ENCODE assay signal across 11 cellular contexts in the genomic region with DNA sequence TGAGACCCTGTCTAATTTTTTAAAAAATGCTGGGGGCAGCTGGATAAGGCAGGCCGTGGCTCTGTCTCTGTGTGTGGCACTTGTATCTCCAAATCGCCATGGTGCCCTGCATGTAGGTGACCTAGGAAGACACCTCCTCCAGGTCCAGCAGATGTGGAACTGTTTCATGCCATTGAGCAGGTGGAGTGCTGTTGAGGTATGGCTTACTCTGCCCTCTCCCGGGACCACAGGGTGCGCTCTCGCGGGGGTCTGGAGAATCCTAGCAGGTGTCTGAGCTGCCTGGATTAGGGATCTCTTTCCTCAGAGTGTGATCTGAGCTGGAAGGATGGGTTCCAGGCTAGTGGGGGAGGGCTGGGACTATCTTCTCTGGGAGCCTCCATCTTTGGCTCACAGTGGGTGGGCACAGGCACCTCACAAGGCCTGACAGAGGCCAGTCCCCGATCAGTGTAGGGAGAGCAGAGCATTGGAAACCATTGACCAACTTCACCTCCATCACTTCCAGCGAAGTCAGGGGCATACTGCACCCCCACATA.
A peak's percentile ranks its signal among the peaks of the same experiment; 100 is the strongest.
DNase-seq lines count a peak whose midpoint lies in the region; ATAC-seq and TF ChIP-seq lines count a peak whose summit lies in the region.
"Had no signal": no experiment of that assay in that cellular context is flagged by ENCODE, and none has a peak within 500 bp of the region (broad histone marks: within the 10 kb centered on the region; RNA-seq: fewer than 3 reads in every experiment).

No MANE protein-coding gene starts in this region.

- CTCF ChIA-PET in CD8-positive, alpha-beta memory T cell (lab: Charles Lee), result interaction anchor here (1.0 to 4.9 kb wide), 17 partner anchors 12 to 257 kb away, joined by 3 to 260 read pairs (median 12); a partner anchor contains a TSS

- no peaks in the 10 kb centered on the region for H3K36me3 Mint-ChIP-seq in CD8-positive, alpha-beta memory T cell
- H3K36me3 Mint-ChIP-seq in central memory CD8-positive, alpha-beta T cell (ENCODE audit: insufficient read depth), result peaks cover 23% of the 10 kb centered on the region

- peak overlapping the region; percentile 70 to 100 (median 96) for H3K27ac Mint-ChIP-seq in CD8-positive, alpha-beta memory T cell
- H3K27ac Mint-ChIP-seq in central memory CD8-positive, alpha-beta T cell (ENCODE audit: low read depth), result peak overlapping the region; percentile 98

- no peaks in the 10 kb centered on the region for H3K9me3 ChIP-seq in CD8-positive, alpha-beta memory T cell (ENCODE audit: low read length)
- H3K9me3 ChIP-seq in OCI-LY3 (ENCODE audit: insufficient read depth, low read length) (no peaks in the 10 kb centered on the region), osteoblast (ENCODE audit: low read depth, low read length) (no peaks in the 10 kb centered on the region), vagina (no peaks in the 10 kb centered on the region)
- H3K9me3 ChIP-seq: psoas muscle had no signal

- H3K4me2 ChIP-seq in OCI-LY3 (ENCODE audit: low read length) (peak overlapping the region; percentile 81), osteoblast (ENCODE audit: insufficient read depth, low read length) (peak overlapping the region; percentile 74)

- H3K4me3 ChIP-seq in CD8-positive, alpha-beta memory T cell (ENCODE audit: low read length), result peak overlapping the region; percentile 43
- H3K4me3 ChIP-seq in OCI-LY3 (ENCODE audit: low read length) (peak overlapping the region; percentile 59; the same call in 1 of the 2 replicates), osteoblast (ENCODE audit: insufficient read depth, low read length) (no peak overlapping the region), vagina (no peak overlapping the region)
- H3K4me3 ChIP-seq: cardiac muscle cell, hepatocyte had no signal

- no peaks in the 10 kb centered on the region for H3K9me3 Mint-ChIP-seq in CD8-positive, alpha-beta memory T cell
- no peaks in the 10 kb centered on the region for H3K9me3 Mint-ChIP-seq in central memory CD8-positive, alpha-beta T cell

- H3K27ac ChIP-seq in CD8-positive, alpha-beta memory T cell (ENCODE audit: low read depth, low read length), result peak overlapping the region; percentile 68
- peak overlapping the region; percentile 85 for H3K27ac ChIP-seq in OCI-LY3 (ENCODE audit: low read length)
- H3K27ac ChIP-seq in osteoblast (ENCODE audit: low read depth, low read length), result no peak overlapping the region
- no peak overlapping the region for H3K27ac ChIP-seq in vagina
- H3K27ac ChIP-seq: cardiac muscle cell, psoas muscle had no signal

- H3K27me3 ChIP-seq in CD8-positive, alpha-beta memory T cell (ENCODE audit: insufficient read depth, low read length, poor library complexity, severe bottlenecking), result no peaks in the 10 kb centered on the region
- peaks cover 8% of the 10 kb centered on the region for H3K27me3 ChIP-seq in OCI-LY3 (ENCODE audit: low read depth, low read length)
- H3K27me3 ChIP-seq in osteoblast (ENCODE audit: insufficient read depth, low read length), result peaks cover 8% of the 10 kb centered on the region
- no peaks in the 10 kb centered on the region for H3K27me3 ChIP-seq in vagina
- H3K27me3 ChIP-seq: cardiac muscle cell, hepatocyte had no signal

- H3K27me3 Mint-ChIP-seq in CD8-positive, alpha-beta memory T cell, result no peaks in the 10 kb centered on the region
- no peaks in the 10 kb centered on the region for H3K27me3 Mint-ChIP-seq in central memory CD8-positive, alpha-beta T cell

- intact Hi-C loops in vagina (cut with DNase I), result loop anchor here (5.0 kb wide), 1 partner anchor 256 kb away; no protein-coding TSS in a partner anchor

- TF ChIP-seq POLR2A in vagina (IDR thresholded peaks at IDR 0.05), result no peak

- no peak for ATAC-seq in central memory CD8-positive, alpha-beta T cell (replicated peaks; ENCODE audit: extremely low read depth, poor library complexity, severe bottlenecking)

- peak overlapping the region; percentile 88 for H2AFZ ChIP-seq in OCI-LY3 (ENCODE audit: low read depth, low read length)
- no peak overlapping the region for H2AFZ ChIP-seq in osteoblast (ENCODE audit: low read length)

- H4K20me1 ChIP-seq in OCI-LY3 (ENCODE audit: insufficient read depth, low read length), result no peaks in the 10 kb centered on the region
- no peaks in the 10 kb centered on the region for H4K20me1 ChIP-seq in osteoblast (ENCODE audit: insufficient read depth, low read length)

- H3K9ac ChIP-seq in OCI-LY3 (ENCODE audit: low read length), result peak overlapping the region; percentile 64; the same call in 1 of the 2 replicates

- TF ChIP-seq CTCF in OCI-LY3 (IDR thresholded peaks at IDR 0.05; ENCODE audit: low read depth, low read length) (no peak), osteoblast (IDR thresholded peaks at IDR 0.05; ENCODE audit: extremely low read depth, low read depth, low read length) (no peak), vagina (IDR thresholded peaks at IDR 0.05) (no peak)

- H3K79me2 ChIP-seq in OCI-LY3 (ENCODE audit: low read length) (no peaks in the 10 kb centered on the region), osteoblast (ENCODE audit: insufficient read depth, low read length) (no peaks in the 10 kb centered on the region)
- H3K79me2 ChIP-seq: hepatocyte had no signal

- POLR2A ChIA-PET in CD8-positive, alpha-beta memory T cell (lab: Charles Lee), result interaction anchor here (0.5 to 1.7 kb wide), 5 partner anchors 8 to 245 kb away, joined by 3 to 5 read pairs (median 4); no protein-coding TSS in a partner anchor

- DNase-seq in CD8-positive, alpha-beta memory T cell, result peak in 1 of 5 donors; percentile 48
- DNase-seq in central memory CD8-positive, alpha-beta T cell (ENCODE audit: low spot score in 2 of 2), result no peak
- no peak for DNase-seq in osteoblast (ENCODE audit: insufficient read length, low spot score, missing footprints)
- no peak for DNase-seq in glomerular visceral epithelial cell (ENCODE audit: extremely low spot score)
- no peak for DNase-seq in vagina (ENCODE audit: extremely low spot score in 2 of 2)
- no peak for DNase-seq in stimulated activated naive CD4-positive, alpha-beta T cell (lab: John Stamatoyannopoulos, UW)
- DNase-seq: NCI-H1092 treated with DMSO at 0.1 percent for 48 hours, psoas muscle had no signal

- peaks cover 61 to 70% (median 67%) of the 10 kb centered on the region in 3 donors for H3K4me1 Mint-ChIP-seq in CD8-positive, alpha-beta memory T cell
- peaks cover 60% of the 10 kb centered on the region for H3K4me1 Mint-ChIP-seq in central memory CD8-positive, alpha-beta T cell

- no peaks in the 10 kb centered on the region for H3K36me3 ChIP-seq in CD8-positive, alpha-beta memory T cell (ENCODE audit: insufficient read depth, low read length)
- H3K36me3 ChIP-seq in OCI-LY3 (replicated peaks; ENCODE audit: low read depth, low read length), result no peaks in the 10 kb centered on the region
- H3K36me3 ChIP-seq in osteoblast (ENCODE audit: insufficient read depth, low read length), result no peaks in the 10 kb centered on the region
- H3K36me3 ChIP-seq in vagina, result no peaks in the 10 kb centered on the region
- H3K36me3 ChIP-seq: cardiac muscle cell had no signal

- peak overlapping the region; percentile 71 to 91 (median 81) for H3K4me3 Mint-ChIP-seq in CD8-positive, alpha-beta memory T cell
- H3K4me3 Mint-ChIP-seq in central memory CD8-positive, alpha-beta T cell, result peak overlapping the region; percentile 79

- peaks cover 54% of the 10 kb centered on the region for H3K4me1 ChIP-seq in CD8-positive, alpha-beta memory T cell (ENCODE audit: insufficient read depth, low read length)
- peaks cover 71% of the 10 kb centered on the region for H3K4me1 ChIP-seq in OCI-LY3 (ENCODE audit: low read length)
- H3K4me1 ChIP-seq in osteoblast (ENCODE audit: insufficient read depth, low read length), result peaks cover 15% of the 10 kb centered on the region
- H3K4me1 ChIP-seq in vagina, result peaks cover 20% of the 10 kb centered on the region
- H3K4me1 ChIP-seq: psoas muscle had no signal

Comparison
In these comparisons a context has a peak if more than half of its experiments do, and no peak if none do; other contexts are left out.
1. H3K27ac ChIP-seq: peak in CD8-positive, alpha-beta memory T cell (single experiment) and OCI-LY3 (single experiment); none in osteoblast (single experiment) and vagina (single experiment).
2. H3K4me3 ChIP-seq: peak in CD8-positive, alpha-beta memory T cell (single experiment) and OCI-LY3 (single experiment); none in osteoblast (single experiment) and vagina (0 of 2).